Comparison of ENCODE assay signal across 14 cellular contexts in the genomic region with DNA sequence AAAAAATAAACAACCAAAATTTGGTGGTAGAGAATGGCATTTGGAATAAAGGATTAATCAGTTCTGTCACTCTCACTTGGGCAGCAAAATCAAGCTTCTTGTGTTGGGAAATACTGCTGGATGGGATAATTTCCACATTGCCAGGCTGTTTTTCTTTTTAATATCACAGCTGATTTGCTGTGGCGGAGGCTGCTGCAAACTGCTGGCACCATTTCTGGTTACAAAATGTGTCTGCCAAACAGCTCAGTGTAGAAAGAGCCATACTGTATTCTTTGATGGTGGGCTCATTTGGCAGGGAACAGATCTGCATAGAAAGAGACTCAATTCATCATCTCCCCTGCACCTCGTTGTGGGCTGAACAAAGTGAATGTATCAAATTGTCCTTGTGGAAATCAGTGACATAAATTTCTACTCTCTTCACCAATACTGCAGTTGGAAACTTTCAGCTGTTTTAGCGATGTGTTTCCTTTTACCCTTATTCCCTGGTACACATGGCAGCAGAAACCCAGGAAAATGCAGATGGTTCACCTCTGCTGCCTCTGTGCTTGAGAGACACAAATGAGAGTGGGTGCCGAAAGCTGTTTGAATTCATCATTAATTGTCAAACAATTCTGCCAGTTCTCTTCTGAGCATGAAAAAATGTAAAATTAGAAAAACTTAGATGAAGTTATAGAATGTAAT.
DNase-seq lines count a peak whose midpoint lies in the region; ATAC-seq and TF ChIP-seq lines count a peak whose summit lies in the region.
"Had no signal": no experiment of that assay in that cellular context is flagged by ENCODE, and none has a peak within 500 bp of the region (broad histone marks: within the 10 kb centered on the region; RNA-seq: fewer than 3 reads in every experiment).

No MANE protein-coding gene starts in this region.

- TF ChIP-seq CTCF in MCF 10A (IDR thresholded peaks at IDR 0.05; ENCODE audit: unreplicated experiment) (no peak), breast epithelium (IDR thresholded peaks at IDR 0.05) (no peak), type B pancreatic cell (conservative IDR thresholded peaks at IDR 0.05) (no peak), nephron progenitor cell (IDR thresholded peaks at IDR 0.05) (no peak)

- no peaks in the 10 kb centered on the region for H3K27me3 ChIP-seq in breast epithelium

- POLR2A ChIA-PET in MCF 10A (lab: Yijun Ruan, JAX) = interaction anchor here (0.6 to 2.9 kb wide), 6 partner anchors 11 to 247 kb away, joined by 3 to 11 read pairs (median 3); no protein-coding TSS in a partner anchor

- no peaks in the 10 kb centered on the region for H3K9me3 ChIP-seq in breast epithelium

- intact Hi-C loops in MCF 10A (cut with micrococcal nuclease) = no loop called here
- intact Hi-C loops in breast epithelium (cut with DNase I; ENCODE audit: low total_unique reads) = no loop called here

- no peak for TF ChIP-seq POLR2A in breast epithelium (IDR thresholded peaks at IDR 0.05)

- H3K4me1 Mint-ChIP-seq in MCF 10A (ENCODE audit: insufficient read depth, unreplicated experiment) = peaks cover 51% of the 10 kb centered on the region
- peaks cover 43% of the 10 kb centered on the region for H3K4me1 Mint-ChIP-seq in type B pancreatic cell (ENCODE audit: unreplicated experiment)
- peaks cover 37% of the 10 kb centered on the region for H3K4me1 Mint-ChIP-seq in nephron progenitor cell
- H3K4me1 Mint-ChIP-seq: activated B cell treated with CpG ODN at 0.5 μM for 24 hours had no signal

- H3K4me3 Mint-ChIP-seq in MCF 10A (ENCODE audit: unreplicated experiment) (peak overlapping the region; percentile 5), type B pancreatic cell (peak overlapping the region; percentile 55), nephron progenitor cell (no peak overlapping the region)
- H3K4me3 Mint-ChIP-seq: activated B cell treated with CpG ODN at 0.5 μM for 24 hours; activated naive CD8-positive, alpha-beta T cell treated with anti-CD3 and anti-CD28 coated beads, Interleukin-2, amount 10 ng/mL, durations not matched to agents 7 days and 5 days; natural killer cell treated with Interleukin-12 subunit alpha and Interleukin-12 subunit beta and Interleukin-15 and Interleukin-18, amount 100 ng/mL, for 72 hours had no signal

- H3K36me3 ChIP-seq in breast epithelium = no peaks in the 10 kb centered on the region

- no peak for DNase-seq in MCF 10A (ENCODE audit: unreplicated experiment)
- DNase-seq in breast epithelium (ENCODE audit: low spot score in 2 of 2) = no peak
- DNase-seq in cerebellar cortex (ENCODE audit: low spot score) = peak; percentile 2
- peak; percentile 38 for DNase-seq in middle frontal gyrus (ENCODE audit: extremely low spot score, low spot score)
- DNase-seq in type B pancreatic cell (ENCODE audit: extremely low spot score, unreplicated experiment) = no peak
- DNase-seq in NCI-H748 treated with DMSO at 0.1 percent for 48 hours (lab: John Stamatoyannopoulos, UW) = no peak
- DNase-seq in nephron progenitor cell = no peak
- DNase-seq: activated B cell treated with CpG ODN at 0.5 μM for 24 hours; activated naive CD8-positive, alpha-beta T cell treated with anti-CD3 and anti-CD28 coated beads, Interleukin-2, amount 10 ng/mL, durations not matched to agents 7 days and 5 days; foreskin melanocyte; KBM-7; trophoblast cell had no signal

- no peak overlapping the region for H3K4me3 ChIP-seq in breast epithelium

- ATAC-seq in HG03469 (IDR thresholded peaks at IDR 0.05; ENCODE audit: unreplicated experiment) = no peak
- ATAC-seq: natural killer cell treated with Interleukin-12 subunit alpha and Interleukin-12 subunit beta and Interleukin-15 and Interleukin-18, amount 100 ng/mL, for 72 hours had no signal

- BruUV-seq in MCF 10A (replicated peaks; lab: Mats Ljungman, UMichigan) = no TSS peak

- H3K9me3 Mint-ChIP-seq in MCF 10A (ENCODE audit: unreplicated experiment) (no peaks in the 10 kb centered on the region), type B pancreatic cell (no peaks in the 10 kb centered on the region), nephron progenitor cell (no peaks in the 10 kb centered on the region)
- H3K9me3 Mint-ChIP-seq: activated B cell treated with CpG ODN at 0.5 μM for 24 hours; natural killer cell treated with Interleukin-12 subunit alpha and Interleukin-12 subunit beta and Interleukin-15 and Interleukin-18, amount 100 ng/mL, for 72 hours had no signal

- no peak overlapping the region for H3K27ac ChIP-seq in breast epithelium

- no peaks in the 10 kb centered on the region for H3K4me1 ChIP-seq in breast epithelium

- CTCF ChIA-PET in MCF 10A (lab: Yijun Ruan, JAX) = interaction anchor here (0.6 to 1.3 kb wide), 6 partner anchors 9 to 81 kb away, joined by 3 to 7 read pairs (median 3); no protein-coding TSS in a partner anchor

- H3K27me3 Mint-ChIP-seq in MCF 10A (ENCODE audit: insufficient read depth, unreplicated experiment) = no peaks in the 10 kb centered on the region
- H3K27me3 Mint-ChIP-seq in type B pancreatic cell = no peaks in the 10 kb centered on the region
- H3K27me3 Mint-ChIP-seq in nephron progenitor cell (ENCODE audit: low read depth, poor library complexity) = no peaks in the 10 kb centered on the region

- peak overlapping the region; percentile 62 for H3K27ac Mint-ChIP-seq in MCF 10A (ENCODE audit: low read depth, unreplicated experiment)
- H3K27ac Mint-ChIP-seq in type B pancreatic cell = no peak overlapping the region
- H3K27ac Mint-ChIP-seq in nephron progenitor cell = no peak overlapping the region
- H3K27ac Mint-ChIP-seq: activated B cell treated with CpG ODN at 0.5 μM for 24 hours; activated naive CD8-positive, alpha-beta T cell treated with anti-CD3 and anti-CD28 coated beads, Interleukin-2, amount 10 ng/mL, durations not matched to agents 7 days and 5 days; natural killer cell treated with Interleukin-12 subunit alpha and Interleukin-12 subunit beta and Interleukin-15 and Interleukin-18, amount 100 ng/mL, for 72 hours had no signal

- H3K36me3 Mint-ChIP-seq in MCF 10A (ENCODE audit: insufficient read depth, unreplicated experiment) (no peaks in the 10 kb centered on the region), type B pancreatic cell (no peaks in the 10 kb centered on the region), nephron progenitor cell (ENCODE audit: low read depth) (no peaks in the 10 kb centered on the region)
- H3K36me3 Mint-ChIP-seq: activated naive CD8-positive, alpha-beta T cell treated with anti-CD3 and anti-CD28 coated beads, Interleukin-2, amount 10 ng/mL, durations not matched to agents 7 days and 5 days; natural killer cell treated with Interleukin-12 subunit alpha and Interleukin-12 subunit beta and Interleukin-15 and Interleukin-18, amount 100 ng/mL, for 72 hours had no signal

Comparison
In these comparisons a context has a peak if more than half of its experiments do, and no peak if none do; other contexts are left out.
1. DNase-seq: peak in cerebellar cortex (single experiment) and middle frontal gyrus (single experiment); none in MCF 10A (single experiment), breast epithelium (0 of 2), type B pancreatic cell (single experiment), NCI-H748 treated with DMSO at 0.1 percent for 48 hours (single experiment) and nephron progenitor cell (single experiment).